In the genomic region with DNA sequence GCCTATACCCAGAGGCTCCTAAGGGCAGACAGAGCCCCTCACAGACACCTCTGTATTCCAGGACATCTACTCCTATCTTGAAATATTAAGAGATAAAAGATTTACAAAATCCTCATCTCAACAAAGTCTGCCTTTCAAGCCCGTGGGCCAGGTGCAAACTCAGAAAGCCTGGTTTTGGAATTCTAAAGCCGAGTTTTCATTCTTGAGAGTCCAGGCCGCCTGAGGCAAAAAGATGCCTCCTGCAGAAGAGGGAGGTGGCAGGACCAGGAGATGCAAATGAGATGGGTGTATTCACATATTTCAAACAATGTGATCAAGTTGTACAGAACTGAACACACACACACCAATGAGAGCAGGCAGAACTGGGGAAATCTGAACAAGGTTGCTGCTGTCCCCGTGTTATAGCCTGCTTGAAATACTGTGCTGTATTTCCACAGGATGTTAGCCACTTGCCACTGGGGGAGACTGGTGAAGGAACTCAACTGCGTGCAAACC, we compare ENCODE assay signal across 20 cellular contexts. TPM values are rescaled to one million over a fixed set of nuclear protein-coding genes. Genes with fewer than 3 reads are reported as not detected.
A peak's percentile ranks its signal among the peaks of the same experiment; 100 is the strongest.
DNase-seq lines count a peak whose midpoint lies in the region; ATAC-seq and TF ChIP-seq lines count a peak whose summit lies in the region.
"Had no signal": no experiment of that assay in that cellular context is flagged by ENCODE, and none has a peak within 500 bp of the region (broad histone marks: within the 10 kb centered on the region; RNA-seq: fewer than 3 reads in every experiment).

No MANE protein-coding gene starts in this region.

- H3K4me1 Mint-ChIP-seq in T-helper 17 cell: peaks cover 6% of the 10 kb centered on the region
- peaks cover 7% of the 10 kb centered on the region for H3K4me1 Mint-ChIP-seq in neural crest cell
- peaks cover 6% of the 10 kb centered on the region for H3K4me1 Mint-ChIP-seq in activated CD8-positive, alpha-beta memory T cell treated with anti-CD3 and anti-CD28 coated beads, Interleukin-2, amount 10 ng/mL, durations not matched to agents 7 days and 5 days

- DNase-seq in T-helper 17 cell (no peak), coronary artery (ENCODE audit: low spot score) (no peak), neural crest cell (ENCODE audit: low read depth, low spot score) (no peak), GDM1 (lab: John Stamatoyannopoulos, UW) (no peak)
- DNase-seq in activated CD8-positive, alpha-beta memory T cell treated with anti-CD3 and anti-CD28 coated beads, Interleukin-2, amount 10 ng/mL, durations not matched to agents 7 days and 5 days: no peak
- DNase-seq: DMS79 treated with DMSO at 0.1 percent for 48 hours, H9, Karpas-422, NCI-H1048, NCI-H1436 treated with DMSO at 0.1 percent for 48 hours, NCI-H2029, NCI-H345, NCI-H524 treated with DMSO at 0.1 percent for 48 hours, PC-3, RPMI8226 had no signal

- H3K9ac ChIP-seq in stomach smooth muscle (ENCODE audit: low read length in 2 of 2): no peak overlapping the region

- H3K9me3 ChIP-seq in T-helper 17 cell (ENCODE audit: control insufficient read depth, low read length, poor library complexity, severe bottlenecking) (no peaks in the 10 kb centered on the region), stomach smooth muscle (ENCODE audit: control insufficient read depth in 2 of 2, low read length in 2 of 2) (no peaks in the 10 kb centered on the region)

- H3K4me3 ChIP-seq in coronary artery (no peak overlapping the region), stomach smooth muscle (ENCODE audit: low read length in 2 of 2) (no peak overlapping the region)

- no peak for TF ChIP-seq CTCF in coronary artery (IDR thresholded peaks at IDR 0.05)
- TF ChIP-seq CTCF in neural crest cell (conservative IDR thresholded peaks at IDR 0.05): no peak

- H3K27ac Mint-ChIP-seq in T-helper 17 cell (peak overlapping the region; percentile 56), neural crest cell (ENCODE audit: unreplicated experiment) (peak overlapping the region; percentile 63)
- H3K27ac Mint-ChIP-seq in activated CD8-positive, alpha-beta memory T cell treated with anti-CD3 and anti-CD28 coated beads, Interleukin-2, amount 10 ng/mL, durations not matched to agents 7 days and 5 days: no peak overlapping the region
- H3K27ac Mint-ChIP-seq: H9, IgD-negative memory B cell had no signal

- H3K4me1 ChIP-seq in stomach smooth muscle (ENCODE audit: control insufficient read depth, insufficient read depth, low read length): peaks cover 38% of the 10 kb centered on the region

- no peaks in the 10 kb centered on the region for H3K9me3 Mint-ChIP-seq in neural crest cell
- H3K9me3 Mint-ChIP-seq in activated CD8-positive, alpha-beta memory T cell treated with anti-CD3 and anti-CD28 coated beads, Interleukin-2, amount 10 ng/mL, durations not matched to agents 7 days and 5 days (ENCODE audit: low read depth): no peaks in the 10 kb centered on the region

- no peaks in the 10 kb centered on the region for H3K36me3 ChIP-seq in stomach smooth muscle (ENCODE audit: control insufficient read depth in 2 of 2, insufficient read depth in 2 of 2, low read length in 2 of 2)

- ATAC-seq in T-helper 17 cell (no peak), GM19351 (IDR thresholded peaks at IDR 0.05; ENCODE audit: unreplicated experiment) (no peak)
- no peak for ATAC-seq in activated CD8-positive, alpha-beta memory T cell treated with anti-CD3 and anti-CD28 coated beads, Interleukin-2, amount 10 ng/mL, durations not matched to agents 7 days and 5 days
- ATAC-seq: PC-3 had no signal

- peaks cover 6% of the 10 kb centered on the region for H3K27me3 Mint-ChIP-seq in T-helper 17 cell
- peaks cover 2% of the 10 kb centered on the region for H3K27me3 Mint-ChIP-seq in neural crest cell (ENCODE audit: low read depth)
- peaks cover 4% of the 10 kb centered on the region for H3K27me3 Mint-ChIP-seq in activated CD8-positive, alpha-beta memory T cell treated with anti-CD3 and anti-CD28 coated beads, Interleukin-2, amount 10 ng/mL, durations not matched to agents 7 days and 5 days

- H3K27me3 ChIP-seq in stomach smooth muscle (ENCODE audit: control insufficient read depth in 1 of 2, insufficient read depth in 2 of 2, low read length in 2 of 2): no peaks in the 10 kb centered on the region

- no peaks in the 10 kb centered on the region for H3K36me3 Mint-ChIP-seq in T-helper 17 cell (ENCODE audit: low read depth)
- H3K36me3 Mint-ChIP-seq in neural crest cell (ENCODE audit: low read depth): no peaks in the 10 kb centered on the region
- H3K36me3 Mint-ChIP-seq in activated CD8-positive, alpha-beta memory T cell treated with anti-CD3 and anti-CD28 coated beads, Interleukin-2, amount 10 ng/mL, durations not matched to agents 7 days and 5 days: no peaks in the 10 kb centered on the region
- H3K36me3 Mint-ChIP-seq: IgD-negative memory B cell had no signal

- H3K4me3 Mint-ChIP-seq in T-helper 17 cell: no peak overlapping the region
- no peak overlapping the region for H3K4me3 Mint-ChIP-seq in neural crest cell
- H3K4me3 Mint-ChIP-seq in activated CD8-positive, alpha-beta memory T cell treated with anti-CD3 and anti-CD28 coated beads, Interleukin-2, amount 10 ng/mL, durations not matched to agents 7 days and 5 days: no peak overlapping the region
- H3K4me3 Mint-ChIP-seq: H9 had no signal

- H3K27ac ChIP-seq in coronary artery: peak overlapping the region; percentile 49 to 67
- H3K27ac ChIP-seq in stomach smooth muscle (ENCODE audit: low read length): peak overlapping the region; percentile 76
- H3K27ac ChIP-seq: C4-2B, HL-60 had no signal

- CTCF ChIA-PET in activated CD8-positive, alpha-beta memory T cell treated with anti-CD3 and anti-CD28 coated beads, Interleukin-2, amount 10 ng/mL, durations not matched to agents 7 days and 5 days (lab: Charles Lee): no interaction called here

RNA-seq across cellular contexts. Expression of a gene that starts 7.7 kb away (rescaled TPM):
- total RNA-seq in T-helper 17 cell: 10 to 100 TPM; 12.5 to 12.9 TPM
- 39.8 and 40.3 TPM in 2 replicates for total RNA-seq in neural crest cell
- total RNA-seq in activated CD8-positive, alpha-beta memory T cell treated with anti-CD3 and anti-CD28 coated beads, Interleukin-2, amount 10 ng/mL, durations not matched to agents 7 days and 5 days: 1 to 10 TPM; 7.0 to 8.6 TPM
